10 cellular contexts compared by ENCODE assay signal in the genomic region with DNA sequence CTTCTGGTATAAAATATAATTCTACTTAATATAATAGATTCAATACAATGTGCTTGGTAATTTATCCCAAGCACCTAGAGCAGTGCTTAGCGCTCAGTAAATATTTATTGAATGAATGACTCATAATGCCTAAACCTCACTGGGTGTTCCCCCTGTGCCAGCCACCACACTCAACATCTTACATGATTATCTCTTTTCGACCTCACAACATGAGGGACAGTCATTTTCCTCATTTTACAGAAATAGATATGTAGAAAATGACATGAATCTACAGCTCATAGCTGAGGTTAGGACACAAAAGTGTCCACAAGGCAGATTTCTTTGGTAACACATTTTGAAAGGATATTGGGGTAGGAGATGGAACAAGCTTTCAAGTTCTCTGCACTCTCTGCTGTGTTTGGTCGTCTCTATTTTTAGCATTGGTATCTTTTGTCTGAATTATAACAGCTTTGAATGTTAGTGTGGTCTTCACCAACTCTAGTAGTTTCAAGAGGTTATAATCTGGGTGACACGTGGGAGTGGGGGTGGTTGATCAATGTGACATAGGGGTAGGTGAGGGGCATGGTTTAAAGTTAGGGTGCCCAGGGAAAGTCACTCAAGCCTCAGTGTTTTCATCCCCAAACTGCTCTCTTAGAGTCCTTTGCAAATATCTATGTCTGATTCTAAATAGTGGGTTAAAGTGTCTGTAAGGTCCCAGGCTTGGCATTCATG. TPM values are rescaled to one million over a fixed set of nuclear protein-coding genes. Genes with fewer than 3 reads are reported as not detected.
A peak's percentile ranks its signal among the peaks of the same experiment; 100 is the strongest.
DNase-seq lines count a peak whose midpoint lies in the region; ATAC-seq and TF ChIP-seq lines count a peak whose summit lies in the region.
"Had no signal": no experiment of that assay in that cellular context is flagged by ENCODE, and none has a peak within 500 bp of the region (broad histone marks: within the 10 kb centered on the region; RNA-seq: fewer than 3 reads in every experiment).

No MANE protein-coding gene starts in this region.

- no peaks in the 10 kb centered on the region for H3K79me1 ChIP-seq in H9 (ENCODE audit: insufficient read depth, low read depth, low read length, poor library complexity, severe bottlenecking)

- no peak overlapping the region for H2BK20ac ChIP-seq in H9 (ENCODE audit: low read depth, low read length, poor library complexity, severe bottlenecking)

- POLR2A ChIA-PET in activated CD4-positive, alpha-beta T cell treated with anti-CD3 and anti-CD28 coated beads for 36 hours (lab: Charles Lee) = no interaction called here

- H2BK120ac ChIP-seq in H9 (ENCODE audit: low read depth, low read length, poor library complexity, severe bottlenecking) = no peak overlapping the region

- H2BK15ac ChIP-seq in H9 (ENCODE audit: low read depth, low read length) = no peak overlapping the region

- peaks cover 12% of the 10 kb centered on the region for H3K4me1 Mint-ChIP-seq in activated CD4-positive, alpha-beta T cell treated with anti-CD3 and anti-CD28 coated beads for 36 hours
- H3K4me1 Mint-ChIP-seq in H9 = peaks cover 5 to 6% of the 10 kb centered on the region in 2 experiments

- H3T11ph ChIP-seq in H9 (ENCODE audit: low read length) = no peak overlapping the region

- CTCF ChIA-PET in activated CD4-positive, alpha-beta T cell treated with anti-CD3 and anti-CD28 coated beads for 36 hours (lab: Charles Lee) = interaction anchor here (0.6 to 0.9 kb wide), 3 partner anchors 22 to 241 kb away, joined by 3 read pairs; no protein-coding TSS in a partner anchor

- H3K4me3 Mint-ChIP-seq in activated CD4-positive, alpha-beta T cell treated with anti-CD3 and anti-CD28 coated beads for 36 hours = no peak overlapping the region
- no peak overlapping the region for H3K4me3 Mint-ChIP-seq in H9

- H3K4me1 ChIP-seq in H9 (ENCODE audit: insufficient read depth, low read length) = no peaks in the 10 kb centered on the region

- H2AK5ac ChIP-seq in H9 (ENCODE audit: insufficient read length, low read length) = no peak overlapping the region

- H3K18ac ChIP-seq in H9 (ENCODE audit: insufficient read length, low read depth, low read length) = no peak overlapping the region

- no CpG with 5 or more reads among the region's 4 CpGs for WGBS in H9 (ENCODE audit: extremely low coverage, insufficient read length, low lambda C conversion rate)

- no peaks in the 10 kb centered on the region for H4K20me1 ChIP-seq in H9 (ENCODE audit: control insufficient read depth, insufficient read depth, insufficient read length)

- no peak overlapping the region for H3K14ac ChIP-seq in H9 (ENCODE audit: insufficient read depth, low read length)

- ATAC-seq in activated CD4-positive, alpha-beta T cell treated with anti-CD3 and anti-CD28 coated beads for 36 hours = peak; percentile 33
- ATAC-seq in GM21619 (IDR thresholded peaks at IDR 0.05; ENCODE audit: unreplicated experiment) = peak; percentile 70

- H3K79me2 ChIP-seq in H9 (ENCODE audit: insufficient read depth, low read length) = no peaks in the 10 kb centered on the region

- H3K23ac ChIP-seq in H9 (ENCODE audit: insufficient read length, low read depth, low read length) = no peak overlapping the region

- H3K9ac ChIP-seq in H9 (ENCODE audit: extremely low read depth, insufficient read length, low read length) = no peak overlapping the region

- DNase-seq in activated CD4-positive, alpha-beta T cell treated with anti-CD3 and anti-CD28 coated beads for 36 hours = no peak
- no peak for DNase-seq in activated CD4-positive, alpha-beta T cell treated with anti-CD3 and anti-CD28 coated beads, Interleukin-2, amount 50 U/mL, for 48 hours
- DNase-seq in LoVo (ENCODE audit: low spot score) (peak; percentile 17), myocyte (ENCODE audit: low read depth) (peak; percentile 33), KG1 (lab: John Stamatoyannopoulos, UW) (no peak), anterior cingulate cortex (lab: John Stamatoyannopoulos, UW) (no peak), H9 (no peak)
- DNase-seq: NCI-H774 had no signal

- no peak overlapping the region for H2BK12ac ChIP-seq in H9 (ENCODE audit: insufficient read length, low read depth, low read length)

- H3K27ac ChIP-seq in H9 (ENCODE audit: insufficient read length, low read depth, low read length) = no peak overlapping the region
- H3K27ac ChIP-seq: VCaP had no signal

- H3K9me3 Mint-ChIP-seq in activated CD4-positive, alpha-beta T cell treated with anti-CD3 and anti-CD28 coated beads for 36 hours (ENCODE audit: low read depth) = peaks cover 7% of the 10 kb centered on the region
- H3K9me3 Mint-ChIP-seq in H9 = 0 out of 5 replicates have a peak, but pooled peaks cover 0 to under 1% of the 10 kb centered on the region in 2 experiments

- H3K36me3 Mint-ChIP-seq in activated CD4-positive, alpha-beta T cell treated with anti-CD3 and anti-CD28 coated beads for 36 hours (ENCODE audit: low read depth) = peaks cover 8% of the 10 kb centered on the region
- no peaks in the 10 kb centered on the region; a peak in 1 of 7 replicates for H3K36me3 Mint-ChIP-seq in H9 (ENCODE audit: insufficient read depth in 1 of 3, low read depth in 3 of 3)

- no peak overlapping the region for H4K91ac ChIP-seq in H9 (ENCODE audit: insufficient read length, low read depth, low read length)

- H3K4me2 ChIP-seq in H9 (ENCODE audit: insufficient read depth, insufficient read length, low read length) = no peak overlapping the region

- intact Hi-C loops in activated CD4-positive, alpha-beta T cell treated with anti-CD3 and anti-CD28 coated beads for 36 hours (cut with DNase I, micrococcal nuclease) = no loop called here

- H4K8ac ChIP-seq in H9 (replicated peaks; ENCODE audit: insufficient read length, low read depth, low read length) = no peak overlapping the region

- no peaks in the 10 kb centered on the region for H3K27me3 Mint-ChIP-seq in activated CD4-positive, alpha-beta T cell treated with anti-CD3 and anti-CD28 coated beads for 36 hours
- no peaks in the 10 kb centered on the region for H3K27me3 Mint-ChIP-seq in H9 (ENCODE audit: low read depth)

- no peaks in the 10 kb centered on the region for H3K9me3 ChIP-seq in H9 (ENCODE audit: control insufficient read depth, low read depth, low read length)

- no peak overlapping the region for H2AFZ ChIP-seq in H9 (ENCODE audit: low read length)

- TF ChIP-seq CTCF in H9 (conservative IDR thresholded peaks at IDR 0.05) = no peak

- H3K56ac ChIP-seq in H9 (ENCODE audit: insufficient read length, low read depth, low read length) = no peak overlapping the region

- H4K5ac ChIP-seq in H9 (ENCODE audit: insufficient read length, low read depth, low read length) = no peak overlapping the region

- no peak overlapping the region for H3K4ac ChIP-seq in H9 (ENCODE audit: low read depth, low read length)

- no peaks in the 10 kb centered on the region for H3K23me2 ChIP-seq in H9 (ENCODE audit: insufficient read length, low read depth, low read length, poor library complexity, severe bottlenecking)

- no peak overlapping the region for H3K27ac Mint-ChIP-seq in activated CD4-positive, alpha-beta T cell treated with anti-CD3 and anti-CD28 coated beads for 36 hours
- no peak overlapping the region; a peak in 1 of 7 replicates for H3K27ac Mint-ChIP-seq in H9

- H3K27me3 ChIP-seq in H9 (ENCODE audit: insufficient read depth, low read length) = no peaks in the 10 kb centered on the region

- H2BK5ac ChIP-seq in H9 (ENCODE audit: insufficient read length, low read length) = no peak overlapping the region

RNA-seq across cellular contexts. Expression of gene MYOM1, which starts 9.8 kb away (rescaled TPM):
- total RNA-seq in activated CD4-positive, alpha-beta T cell treated with anti-CD3 and anti-CD28 coated beads for 36 hours = under 1 TPM; 0.89 to 0.95 TPM
- total RNA-seq in myocyte (39.9 and 120 TPM in 2 replicates), H9 (2021) (0.17 and 0.20 TPM in 2 replicates)
- 22.3 TPM for polyA plus RNA-seq in myocyte (2012)

RNA-seq across cellular contexts. Expression of gene MYL12A, which starts 37.6 kb away (rescaled TPM):
- 100 to 1,000 TPM; 451 to 485 TPM for total RNA-seq in activated CD4-positive, alpha-beta T cell treated with anti-CD3 and anti-CD28 coated beads for 36 hours
- total RNA-seq in myocyte = 680 and 760 TPM in 2 replicates
- 776 TPM for polyA plus RNA-seq in myocyte (2012)
- 279 and 284 TPM in 2 replicates for total RNA-seq in H9 (2021)

RNA-seq across cellular contexts. Expression of gene MYL12B, which starts 51.9 kb away (rescaled TPM):
- 100 to 1,000 TPM; 282 to 301 TPM for total RNA-seq in activated CD4-positive, alpha-beta T cell treated with anti-CD3 and anti-CD28 coated beads for 36 hours
- total RNA-seq in myocyte = 284 and 330 TPM in 2 replicates
- polyA plus RNA-seq in myocyte (2012) = 624 TPM
- total RNA-seq in H9 (2021) = 166 and 180 TPM in 2 replicates

Comparison
In these comparisons a context has a peak if more than half of its experiments do, and no peak if none do; other contexts are left out.
1. DNase-seq: peak in LoVo (single experiment) and myocyte (single experiment); none in activated CD4-positive, alpha-beta T cell treated with anti-CD3 and anti-CD28 coated beads for 36 hours (single experiment), activated CD4-positive, alpha-beta T cell treated with anti-CD3 and anti-CD28 coated beads, Interleukin-2, amount 50 U/mL, for 48 hours (0 of 2), KG1 (single experiment), anterior cingulate cortex (0 of 58) and H9 (single experiment).
2. RNA of gene MYOM1, which starts 9.8 kb away (total RNA-seq): 39.9 to 120 TPM in myocyte; 0.89 to 0.95 TPM in activated CD4-positive, alpha-beta T cell treated with anti-CD3 and anti-CD28 coated beads for 36 hours and 0.17 to 0.20 TPM in H9; every median in the first group is over 10 times any median in the second.